In genomic region chr2:237727363-237727762, GRCh38 we compare ENCODE assay signal across 10 cellular contexts.
DNase-seq lines count a peak whose midpoint lies in the region; ATAC-seq and TF ChIP-seq lines count a peak whose summit lies in the region.
"Had no signal": no experiment of that assay in that cellular context is flagged by ENCODE, and none has a peak within 500 bp of the region (broad histone marks: within the 10 kb centered on the region; RNA-seq: fewer than 3 reads in every experiment).

No MANE protein-coding gene starts in this region.

- H3K4me3 ChIP-seq in HCT116 (replicated peaks in 1 of 2; ENCODE audit: low read depth in 1 of 2, low read length in 2 of 2), result no peak overlapping the region
- no peak overlapping the region for H3K4me3 ChIP-seq in PC-3 (ENCODE audit: low read length)
- H3K4me3 ChIP-seq in esophagus muscularis mucosa, result no peak overlapping the region
- no peak overlapping the region for H3K4me3 ChIP-seq in sigmoid colon
- no peak overlapping the region for H3K4me3 ChIP-seq in coronary artery
- H3K4me3 ChIP-seq: cardiac muscle cell had no signal

- DNase-seq in HCT116 (ENCODE audit: low read depth, low spot score), result no peak
- peak; percentile 25 for DNase-seq in PC-3
- DNase-seq in esophagus muscularis mucosa (ENCODE audit: extremely low spot score), result no peak
- DNase-seq in sigmoid colon, result peak; percentile 49
- no peak for DNase-seq in globus pallidus (ENCODE audit: low spot score)
- no peak for DNase-seq in coronary artery (ENCODE audit: low spot score)
- DNase-seq: NCI-H1048, NCI-H748 treated with DMSO at 0.1 percent for 48 hours had no signal

- peak overlapping the region; percentile 13; the same call in 1 of the 2 replicates for H3K4me2 ChIP-seq in HCT116 (ENCODE audit: low read length)
- H3K4me2 ChIP-seq in PC-3 (ENCODE audit: low read length), result no peak overlapping the region

- H4K20me1 ChIP-seq in HCT116 (ENCODE audit: insufficient read depth), result peaks cover 11% of the 10 kb centered on the region; the same call in 1 of the 2 replicates
- H4K20me1 ChIP-seq in PC-3 (ENCODE audit: low read length), result peaks cover 4% of the 10 kb centered on the region; the same call in 1 of the 2 replicates

- TF ChIP-seq EP300 in esophagus muscularis mucosa (IDR thresholded peaks at IDR 0.05), result no peak
- no peak for TF ChIP-seq EP300 in sigmoid colon (IDR thresholded peaks at IDR 0.05)

- no peaks in the 10 kb centered on the region for H3K9me2 ChIP-seq in HCT116 (ENCODE audit: insufficient read depth)
- no peaks in the 10 kb centered on the region for H3K9me2 ChIP-seq in PC-3 (replicated peaks; ENCODE audit: low read length)

- H3K9ac ChIP-seq in HCT116 (ENCODE audit: low read length) (no peak overlapping the region), PC-3 (ENCODE audit: low read length) (no peak overlapping the region)

- intact Hi-C loops in HCT116 (cut with micrococcal nuclease) (no loop called here), PC-3 (cut with micrococcal nuclease) (no loop called here), esophagus muscularis mucosa (cut with DNase I) (no loop called here), sigmoid colon (cut with DNase I) (no loop called here)

- peaks cover 17 to 58% of the 10 kb centered on the region in 2 experiments for H3K4me1 ChIP-seq in HCT116 (ENCODE audit: control insufficient read depth in 1 of 2, insufficient read depth in 2 of 2, low read length in 2 of 2)
- peaks cover 21% of the 10 kb centered on the region for H3K4me1 ChIP-seq in PC-3 (ENCODE audit: insufficient read depth, low read length)
- H3K4me1 ChIP-seq in esophagus muscularis mucosa, result peaks cover 86 to 99% (median 93%) of the 10 kb centered on the region in 4 donors
- H3K4me1 ChIP-seq in sigmoid colon, result peaks cover 0 to 86% (median 65%) of the 10 kb centered on the region in 4 donors

- BruUV-seq in HCT116 (replicated peaks; lab: Mats Ljungman, UMichigan) (no TSS peak), PC-3 (replicated peaks; lab: Mats Ljungman, UMichigan) (no TSS peak)

- no peaks in the 10 kb centered on the region for H3F3A ChIP-seq in PC-3 (ENCODE audit: low read length, unreplicated experiment)

- no peaks in the 10 kb centered on the region for H3K9me3 ChIP-seq in HCT116 (ENCODE audit: control insufficient read depth in 1 of 2, insufficient read depth in 1 of 2, low read depth in 1 of 2, low read length in 2 of 2)
- H3K9me3 ChIP-seq in PC-3 (ENCODE audit: low read length), result no peaks in the 10 kb centered on the region
- no peaks in the 10 kb centered on the region for H3K9me3 ChIP-seq in esophagus muscularis mucosa
- no peaks in the 10 kb centered on the region for H3K9me3 ChIP-seq in sigmoid colon

- TF ChIP-seq POLR2A in HCT116 (IDR thresholded peaks at IDR 0.05; ENCODE audit: borderline replicate concordance, extremely low read depth, insufficient read depth, insufficient read length) (no peak), esophagus muscularis mucosa (IDR thresholded peaks at IDR 0.05; ENCODE audit: low read depth) (no peak), sigmoid colon (IDR thresholded peaks at IDR 0.05) (no peak)

- CTCF ChIA-PET in HCT116 (lab: Charles Lee) (no interaction called here), PC-3 (lab: Charles Lee) (no interaction called here)

- H2AFZ ChIP-seq in HCT116 (ENCODE audit: low read depth, low read length, poor library complexity, severe bottlenecking), result no peak overlapping the region
- H2AFZ ChIP-seq in PC-3 (ENCODE audit: low read length), result no peak overlapping the region

- TF ChIP-seq RAD21 in HCT116 (IDR thresholded peaks at IDR 0.05; ENCODE audit: low read depth), result no peak

- TF ChIP-seq CTCF in HCT116 (IDR thresholded peaks at IDR 0.05 in 2 of 3, conservative IDR thresholded peaks at IDR 0.05 in 1 of 3; ENCODE audit: borderline replicate concordance in 1 of 3, insufficient read depth in 1 of 3, low read depth in 2 of 3, low read length in 2 of 3) (no peak), PC-3 (conservative IDR thresholded peaks at IDR 0.05; ENCODE audit: low read depth, low read length) (no peak), esophagus muscularis mucosa (IDR thresholded peaks at IDR 0.05) (no peak), sigmoid colon (IDR thresholded peaks at IDR 0.05) (no peak), coronary artery (IDR thresholded peaks at IDR 0.05) (no peak)

- no peak for ATAC-seq in HCT116
- ATAC-seq in PC-3, result no peak
- no peak for ATAC-seq in HG03025 (IDR thresholded peaks at IDR 0.05; ENCODE audit: low FRiP score, unreplicated experiment)

- RAD21 ChIA-PET in HCT116 (lab: Charles Lee; ENCODE audit: low non-redundant PET in 1 of 2, low total read pairs in 2 of 2, uncharacterized antibody in 2 of 2, unreplicated experiment in 2 of 2), result no interaction called here

- no peak overlapping the region for H3K27ac ChIP-seq in HCT116 (ENCODE audit: low read depth, low read length)
- no peak overlapping the region for H3K27ac ChIP-seq in PC-3 (ENCODE audit: low read length)
- peak overlapping the region; percentile 50 to 86 (median 64) for H3K27ac ChIP-seq in esophagus muscularis mucosa (replicated peaks in 1 of 4)
- peak overlapping the region; percentile 10 to 64 (median 60) for H3K27ac ChIP-seq in sigmoid colon
- peak overlapping the region in 1 of 2 donors; percentile 40 for H3K27ac ChIP-seq in coronary artery
- H3K27ac ChIP-seq: cardiac muscle cell had no signal

- 70% methylated on average over 5 of the region's 5 CpGs for WGBS in esophagus muscularis mucosa
- WGBS in sigmoid colon, 2 donors, result 66 to 77% methylated on average over 5 of the region's 5 CpGs

- POLR2A ChIA-PET in HCT116 (lab: Charles Lee) (no interaction called here), PC-3 (lab: Charles Lee; ENCODE audit: unreplicated experiment) (no interaction called here)

- peaks cover 91% of the 10 kb centered on the region for H3K79me2 ChIP-seq in HCT116 (ENCODE audit: insufficient read depth, low read length)
- peaks cover 76% of the 10 kb centered on the region for H3K79me2 ChIP-seq in PC-3 (ENCODE audit: low read length)

- H3K27me3 ChIP-seq in HCT116 (ENCODE audit: insufficient read depth, low read length), result no peaks in the 10 kb centered on the region
- no peaks in the 10 kb centered on the region for H3K27me3 ChIP-seq in PC-3 (ENCODE audit: low read length)
- H3K27me3 ChIP-seq in esophagus muscularis mucosa, result no peaks in the 10 kb centered on the region
- H3K27me3 ChIP-seq in sigmoid colon, result no peaks in the 10 kb centered on the region
- H3K27me3 ChIP-seq: cardiac muscle cell had no signal

- H3K36me3 ChIP-seq in HCT116 (ENCODE audit: control insufficient read depth in 1 of 2, insufficient read depth in 2 of 2, low read length in 2 of 2) (no peaks in the 10 kb centered on the region; a peak in 1 of 4 replicates), PC-3 (ENCODE audit: low read depth, low read length) (no peaks in the 10 kb centered on the region; the same call in 1 of the 2 replicates), esophagus muscularis mucosa (peaks cover 0 to 11% (median 0%) of the 10 kb centered on the region in 4 donors), sigmoid colon (no peaks in the 10 kb centered on the region)

TF ChIP-seq in HCT116, 20 proteins besides CTCF, POLR2A, EP300 and RAD21:
- TF ChIP-seq, protein P1, sequence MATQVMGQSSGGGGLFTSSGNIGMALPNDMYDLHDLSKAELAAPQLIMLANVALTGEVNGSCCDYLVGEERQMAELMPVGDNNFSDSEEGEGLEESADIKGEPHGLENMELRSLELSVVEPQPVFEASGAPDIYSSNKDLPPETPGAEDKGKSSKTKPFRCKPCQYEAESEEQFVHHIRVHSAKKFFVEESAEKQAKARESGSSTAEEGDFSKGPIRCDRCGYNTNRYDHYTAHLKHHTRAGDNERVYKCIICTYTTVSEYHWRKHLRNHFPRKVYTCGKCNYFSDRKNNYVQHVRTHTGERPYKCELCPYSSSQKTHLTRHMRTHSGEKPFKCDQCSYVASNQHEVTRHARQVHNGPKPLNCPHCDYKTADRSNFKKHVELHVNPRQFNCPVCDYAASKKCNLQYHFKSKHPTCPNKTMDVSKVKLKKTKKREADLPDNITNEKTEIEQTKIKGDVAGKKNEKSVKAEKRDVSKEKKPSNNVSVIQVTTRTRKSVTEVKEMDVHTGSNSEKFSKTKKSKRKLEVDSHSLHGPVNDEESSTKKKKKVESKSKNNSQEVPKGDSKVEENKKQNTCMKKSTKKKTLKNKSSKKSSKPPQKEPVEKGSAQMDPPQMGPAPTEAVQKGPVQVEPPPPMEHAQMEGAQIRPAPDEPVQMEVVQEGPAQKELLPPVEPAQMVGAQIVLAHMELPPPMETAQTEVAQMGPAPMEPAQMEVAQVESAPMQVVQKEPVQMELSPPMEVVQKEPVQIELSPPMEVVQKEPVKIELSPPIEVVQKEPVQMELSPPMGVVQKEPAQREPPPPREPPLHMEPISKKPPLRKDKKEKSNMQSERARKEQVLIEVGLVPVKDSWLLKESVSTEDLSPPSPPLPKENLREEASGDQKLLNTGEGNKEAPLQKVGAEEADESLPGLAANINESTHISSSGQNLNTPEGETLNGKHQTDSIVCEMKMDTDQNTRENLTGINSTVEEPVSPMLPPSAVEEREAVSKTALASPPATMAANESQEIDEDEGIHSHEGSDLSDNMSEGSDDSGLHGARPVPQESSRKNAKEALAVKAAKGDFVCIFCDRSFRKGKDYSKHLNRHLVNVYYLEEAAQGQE (IDR thresholded peaks at IDR 0.05; ENCODE audit: low read depth), result no peak
- TF ChIP-seq SRF (IDR thresholded peaks at IDR 0.05; ENCODE audit: low read depth) (no peak), MAX (IDR thresholded peaks at IDR 0.05) (peak; percentile 42; the same call in 1 of the 2 replicates), SIN3A (IDR thresholded peaks at IDR 0.05; ENCODE audit: low read depth) (no peak), SP1 (IDR thresholded peaks at IDR 0.05; ENCODE audit: low read depth) (peak; percentile 40), JUND (IDR thresholded peaks at IDR 0.05) (peak; percentile 25; the same call in 1 of the 2 replicates), FOSL1 (IDR thresholded peaks at IDR 0.05; ENCODE audit: low read depth) (peak; percentile 64; the same call in 1 of the 2 replicates)
- TF ChIP-seq, protein P2, sequence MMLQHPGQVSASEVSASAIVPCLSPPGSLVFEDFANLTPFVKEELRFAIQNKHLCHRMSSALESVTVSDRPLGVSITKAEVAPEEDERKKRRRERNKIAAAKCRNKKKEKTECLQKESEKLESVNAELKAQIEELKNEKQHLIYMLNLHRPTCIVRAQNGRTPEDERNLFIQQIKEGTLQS (IDR thresholded peaks at IDR 0.05), result no peak

Comparison
In these comparisons a context has a peak if more than half of its experiments do, and no peak if none do; other contexts are left out.
1. DNase-seq: peak in PC-3 (single experiment) and sigmoid colon (single experiment); none in HCT116 (single experiment), esophagus muscularis mucosa (single experiment), globus pallidus (single experiment) and coronary artery (single experiment).
2. H3K27ac ChIP-seq: peak in esophagus muscularis mucosa (4 of 4) and sigmoid colon (4 of 4); none in HCT116 (single experiment) and PC-3 (single experiment).